In the genomic region with DNA sequence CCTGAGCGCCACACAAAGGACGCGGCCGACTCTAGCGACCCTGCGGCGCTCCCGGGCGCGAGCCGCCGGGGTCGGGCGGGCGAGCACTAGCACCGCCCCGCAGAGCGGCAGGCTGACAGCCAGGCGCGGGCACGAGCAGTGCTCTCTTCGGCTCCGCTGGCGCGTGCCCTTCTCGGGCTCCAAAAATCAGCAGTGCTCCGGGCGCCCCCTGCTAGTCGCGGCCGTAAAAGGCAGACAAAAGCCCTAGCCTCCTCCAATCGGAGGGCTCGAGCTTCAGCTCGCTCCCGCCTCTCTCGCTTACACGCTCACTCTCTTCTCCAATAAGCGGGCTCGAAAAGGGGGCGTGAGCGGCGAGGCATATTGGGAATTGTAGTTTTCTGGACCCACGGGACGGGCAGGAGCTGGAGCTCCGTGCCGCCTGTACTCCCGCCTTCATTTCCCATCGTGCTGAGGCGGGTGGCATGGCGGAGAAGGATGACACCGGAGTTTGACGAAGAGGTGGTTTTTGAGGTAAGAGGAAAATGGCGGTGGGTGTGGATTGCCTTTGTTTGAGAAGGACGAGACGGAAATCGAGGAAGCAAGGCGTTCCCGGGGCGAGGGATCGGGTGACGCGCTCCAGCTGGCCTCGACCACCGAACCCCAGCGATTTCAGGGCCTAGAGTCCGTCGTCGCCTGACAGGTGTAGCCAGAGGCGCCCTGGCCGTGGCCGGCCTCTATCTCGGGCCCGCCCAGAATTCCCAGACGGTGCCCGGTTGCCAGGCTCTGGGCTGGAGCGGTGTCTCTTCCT, we compare ENCODE assay signal across 8 cellular contexts. TPM values are rescaled to one million over a fixed set of nuclear protein-coding genes. Genes with fewer than 3 reads are reported as not detected.
A peak's percentile ranks its signal among the peaks of the same experiment; 100 is the strongest.
DNase-seq lines count a peak whose midpoint lies in the region; ATAC-seq and TF ChIP-seq lines count a peak whose summit lies in the region.

A gene (minus strand): TSS at position 91 of the 787 bp plus-strand sequence. CDS start 227 bp downstream, outside the sequence.
A gene with protein sequence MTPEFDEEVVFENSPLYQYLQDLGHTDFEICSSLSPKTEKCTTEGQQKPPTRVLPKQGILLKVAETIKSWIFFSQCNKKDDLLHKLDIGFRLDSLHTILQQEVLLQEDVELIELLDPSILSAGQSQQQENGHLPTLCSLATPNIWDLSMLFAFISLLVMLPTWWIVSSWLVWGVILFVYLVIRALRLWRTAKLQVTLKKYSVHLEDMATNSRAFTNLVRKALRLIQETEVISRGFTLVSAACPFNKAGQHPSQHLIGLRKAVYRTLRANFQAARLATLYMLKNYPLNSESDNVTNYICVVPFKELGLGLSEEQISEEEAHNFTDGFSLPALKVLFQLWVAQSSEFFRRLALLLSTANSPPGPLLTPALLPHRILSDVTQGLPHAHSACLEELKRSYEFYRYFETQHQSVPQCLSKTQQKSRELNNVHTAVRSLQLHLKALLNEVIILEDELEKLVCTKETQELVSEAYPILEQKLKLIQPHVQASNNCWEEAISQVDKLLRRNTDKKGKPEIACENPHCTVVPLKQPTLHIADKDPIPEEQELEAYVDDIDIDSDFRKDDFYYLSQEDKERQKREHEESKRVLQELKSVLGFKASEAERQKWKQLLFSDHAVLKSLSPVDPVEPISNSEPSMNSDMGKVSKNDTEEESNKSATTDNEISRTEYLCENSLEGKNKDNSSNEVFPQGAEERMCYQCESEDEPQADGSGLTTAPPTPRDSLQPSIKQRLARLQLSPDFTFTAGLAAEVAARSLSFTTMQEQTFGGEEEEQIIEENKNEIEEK (plus strand): TSS at position 431 of the 787 bp plus-strand sequence. CDS start 44 bp downstream, at position 475.

- peak within 1 kb of the TSS; percentile 70 for H3K4me2 ChIP-seq in DOHH2 (ENCODE audit: low read length)

- H3K9me3 ChIP-seq in DOHH2 (ENCODE audit: control insufficient read depth, insufficient read depth, low read length) (no peaks in the 10 kb centered on the region), KOPT-K1 (ENCODE audit: insufficient read depth, low read length, poor library complexity, severe bottlenecking) (no peaks in the 10 kb centered on the region), Peyer's patch (no peaks in the 10 kb centered on the region), esophagus squamous epithelium (no peaks in the 10 kb centered on the region)

- peak; percentile 64 to 76 for TF ChIP-seq POLR2A in Peyer's patch (IDR thresholded peaks at IDR 0.05)
- TF ChIP-seq POLR2A in esophagus squamous epithelium (IDR thresholded peaks at IDR 0.05): peak in 3 of 4 donors; percentile 53 to 78 (median 75)

- peaks cover 9% of the 10 kb centered on the region for H3K27me3 Mint-ChIP-seq in activated T-helper 1 cell treated with anti-CD3 and anti-CD28 coated beads, Interleukin-12 subunit alpha, Interleukin-12 subunit beta, Interleukin-2, Interleukin-4 antibody, amounts not matched to agents 30 ng/mL and 10 ng/mL and 1 ng/mL, durations not matched to agents 14 hours and 24 hours and 36 hours (ENCODE audit: insufficient read depth)

- peak within 1 kb of the TSS; percentile 97 for H3K4me3 Mint-ChIP-seq in activated T-helper 1 cell treated with anti-CD3 and anti-CD28 coated beads, Interleukin-12 subunit alpha, Interleukin-12 subunit beta, Interleukin-2, Interleukin-4 antibody, amounts not matched to agents 30 ng/mL and 10 ng/mL and 1 ng/mL, durations not matched to agents 14 hours and 24 hours and 36 hours

- intact Hi-C loops in activated T-helper 1 cell treated with anti-CD3 and anti-CD28 coated beads, Interleukin-12 subunit alpha, Interleukin-12 subunit beta, Interleukin-2, Interleukin-4 antibody, amounts not matched to agents 30 ng/mL and 10 ng/mL and 1 ng/mL, durations not matched to agents 14 hours and 24 hours and 36 hours (cut with micrococcal nuclease): loop anchor here (1.0 to 10.0 kb wide), 16 partner anchors 100 to 1690 kb away; a partner anchor contains a TSS
- intact Hi-C loops in esophagus squamous epithelium (cut with DNase I): loop anchor here (5.0 kb wide), 1 partner anchor 100 kb away; no protein-coding TSS in a partner anchor

- TF ChIP-seq CTCF in DOHH2 (IDR thresholded peaks at IDR 0.05; ENCODE audit: low read depth, low read length, poor library complexity, severe bottlenecking) (peak; percentile 78), Peyer's patch (IDR thresholded peaks at IDR 0.05) (peak; percentile 39 to 83 (median 66)), esophagus squamous epithelium (IDR thresholded peaks at IDR 0.05) (peak; percentile 38 to 70 (median 64))

- peak; percentile 97 to 99 (median 98) for DNase-seq in Peyer's patch
- peak; percentile 98 for DNase-seq in activated T-helper 1 cell treated with anti-CD3 and anti-CD28 coated beads, Interleukin-12 subunit alpha, Interleukin-12 subunit beta, Interleukin-2, Interleukin-4 antibody, amounts not matched to agents 30 ng/mL and 10 ng/mL and 1 ng/mL, durations not matched to agents 14 hours and 24 hours and 36 hours (ENCODE audit: low spot score)
- DNase-seq in esophagus squamous epithelium (lab: John Stamatoyannopoulos, UW): peak; percentile 90
- peak; percentile 100 for DNase-seq in myocyte (ENCODE audit: low read depth)
- peak; percentile 93 to 98 for DNase-seq in stimulated activated CD8-positive, alpha-beta memory T cell treated with anti-CD3 and anti-CD28 coated beads, Interleukin-7, amount 100 ng/mL, for 48 hours (ENCODE audit: extremely low read depth in 1 of 2, low read depth in 1 of 2)

- H3K9me3 Mint-ChIP-seq in activated T-helper 1 cell treated with anti-CD3 and anti-CD28 coated beads, Interleukin-12 subunit alpha, Interleukin-12 subunit beta, Interleukin-2, Interleukin-4 antibody, amounts not matched to agents 30 ng/mL and 10 ng/mL and 1 ng/mL, durations not matched to agents 14 hours and 24 hours and 36 hours: no peaks in the 10 kb centered on the region

- WGBS in esophagus squamous epithelium, 2 donors: 2% methylated on average over 16 of the region's 76 CpGs; no CpG with 5 or more reads in 1 of the 2 donors

- peaks cover 8% of the 10 kb centered on the region for H3K36me3 Mint-ChIP-seq in activated T-helper 1 cell treated with anti-CD3 and anti-CD28 coated beads, Interleukin-12 subunit alpha, Interleukin-12 subunit beta, Interleukin-2, Interleukin-4 antibody, amounts not matched to agents 30 ng/mL and 10 ng/mL and 1 ng/mL, durations not matched to agents 14 hours and 24 hours and 36 hours (ENCODE audit: low read depth)

- H3K4me3 ChIP-seq in DOHH2 (ENCODE audit: low read length) (peak within 1 kb of the TSS; percentile 92), Peyer's patch (peak within 1 kb of the TSS; percentile 74 to 85 (median 82)), esophagus squamous epithelium (peak within 1 kb of the TSS; percentile 61 to 86 (median 76))

- H3K27ac ChIP-seq in DOHH2 (ENCODE audit: low read depth, low read length) (peak within 1 kb of the TSS; percentile 79), KOPT-K1 (ENCODE audit: low read depth, low read length, poor library complexity, severe bottlenecking) (peak within 1 kb of the TSS; percentile 73), Peyer's patch (peak within 1 kb of the TSS; percentile 88 to 97 (median 94)), esophagus squamous epithelium (peak within 1 kb of the TSS; percentile 97 to 99 (median 98))

- peaks cover 4% of the 10 kb centered on the region; the same call in 1 of the 2 replicates for H3F3A ChIP-seq in DOHH2 (ENCODE audit: control insufficient read depth, insufficient read depth)

- H3K4me1 ChIP-seq in DOHH2 (ENCODE audit: control insufficient read depth, low read length): peaks cover 53% of the 10 kb centered on the region
- peaks cover 0 to 18% (median 0%) of the 10 kb centered on the region in 4 donors for H3K4me1 ChIP-seq in Peyer's patch
- H3K4me1 ChIP-seq in esophagus squamous epithelium: peaks cover 0 to 77% (median 23%) of the 10 kb centered on the region in 3 donors

- H3K36me3 ChIP-seq in DOHH2 (ENCODE audit: control insufficient read depth, low read length): peaks cover 57% of the 10 kb centered on the region
- H3K36me3 ChIP-seq in KOPT-K1 (ENCODE audit: insufficient read depth, low read length): 0 out of 2 replicates have a peak, but pooled peaks cover 8% of the 10 kb centered on the region
- no peaks in the 10 kb centered on the region for H3K36me3 ChIP-seq in Peyer's patch
- H3K36me3 ChIP-seq in esophagus squamous epithelium: no peaks in the 10 kb centered on the region

- peaks cover 97% of the 10 kb centered on the region for H3K79me2 ChIP-seq in DOHH2 (ENCODE audit: control insufficient read depth, low read length)

- no peaks in the 10 kb centered on the region for H3K9me2 ChIP-seq in DOHH2 (replicated peaks; ENCODE audit: control insufficient read depth, low read length)

- H3K27ac Mint-ChIP-seq in activated T-helper 1 cell treated with anti-CD3 and anti-CD28 coated beads, Interleukin-12 subunit alpha, Interleukin-12 subunit beta, Interleukin-2, Interleukin-4 antibody, amounts not matched to agents 30 ng/mL and 10 ng/mL and 1 ng/mL, durations not matched to agents 14 hours and 24 hours and 36 hours: peak within 1 kb of the TSS; percentile 98

- ATAC-seq in GM21786 (IDR thresholded peaks at IDR 0.05; ENCODE audit: unreplicated experiment): peak; percentile 88

- H3K27me3 ChIP-seq in DOHH2 (ENCODE audit: control insufficient read depth, low read length): no peaks in the 10 kb centered on the region
- H3K27me3 ChIP-seq in Peyer's patch: no peaks in the 10 kb centered on the region
- no peaks in the 10 kb centered on the region for H3K27me3 ChIP-seq in esophagus squamous epithelium

- H4K20me1 ChIP-seq in DOHH2 (ENCODE audit: control insufficient read depth, insufficient read depth, low read depth, low read length): no peaks in the 10 kb centered on the region

- peaks cover 37% of the 10 kb centered on the region for H3K4me1 Mint-ChIP-seq in activated T-helper 1 cell treated with anti-CD3 and anti-CD28 coated beads, Interleukin-12 subunit alpha, Interleukin-12 subunit beta, Interleukin-2, Interleukin-4 antibody, amounts not matched to agents 30 ng/mL and 10 ng/mL and 1 ng/mL, durations not matched to agents 14 hours and 24 hours and 36 hours (ENCODE audit: low read depth)

RNA-seq across cellular contexts. Expression of the first gene that starts in this region (rescaled TPM):
- total RNA-seq in Peyer's patch: 10 to 100 TPM; 14.9 to 24.3 (median 22.4) TPM
- 0.64 and 0.86 TPM in 2 replicates for total RNA-seq in activated T-helper 1 cell treated with anti-CD3 and anti-CD28 coated beads, Interleukin-12 subunit alpha, Interleukin-12 subunit beta, Interleukin-2, Interleukin-4 antibody, amounts not matched to agents 30 ng/mL and 10 ng/mL and 1 ng/mL, durations not matched to agents 14 hours and 24 hours and 36 hours
- total RNA-seq in esophagus squamous epithelium: 10 to 100 TPM; 10.0 to 19.1 (median 13.2) TPM
- 3.1 TPM in 2 replicates for total RNA-seq in myocyte
- 0.79 TPM for polyA plus RNA-seq in myocyte (2012)

RNA-seq across cellular contexts. Expression of the second gene that starts in this region (rescaled TPM):
- 100 to 1,000 TPM in 2 of 4 donors, 10 to 100 TPM in 2; 76.5 to 121 (median 95.2) TPM for total RNA-seq in Peyer's patch
- 58.1 and 64.7 TPM in 2 replicates for total RNA-seq in activated T-helper 1 cell treated with anti-CD3 and anti-CD28 coated beads, Interleukin-12 subunit alpha, Interleukin-12 subunit beta, Interleukin-2, Interleukin-4 antibody, amounts not matched to agents 30 ng/mL and 10 ng/mL and 1 ng/mL, durations not matched to agents 14 hours and 24 hours and 36 hours
- 10 to 100 TPM; 27.7 to 82.0 (median 45.3) TPM for total RNA-seq in esophagus squamous epithelium
- 75.9 and 89.6 TPM in 2 replicates for total RNA-seq in myocyte
- polyA plus RNA-seq in myocyte (2012): 27.6 TPM

Comparison
In these comparisons a context has a peak if more than half of its experiments do, and no peak if none do; other contexts are left out.
1. Peak in every context shown above with its lines: DNase-seq, ATAC-seq, H3K4me3 ChIP-seq and H3K27ac ChIP-seq.